8 cellular contexts compared by ENCODE assay signal in genomic region chr3:197224034-197224444, GRCh38.
DNase-seq lines count a peak whose midpoint lies in the region; ATAC-seq and TF ChIP-seq lines count a peak whose summit lies in the region.

No MANE protein-coding gene starts in this region.

- no peaks in the 10 kb centered on the region for H3K9me3 Mint-ChIP-seq in activated CD4-positive, alpha-beta T cell treated with anti-CD3 and anti-CD28 coated beads, Interleukin-2, amount 10 ng/mL, durations not matched to agents 7 days and 5 days

- ATAC-seq in HG03039 (IDR thresholded peaks at IDR 0.05; ENCODE audit: unreplicated experiment) (no peak), HG03097 (IDR thresholded peaks at IDR 0.05; ENCODE audit: low FRiP score, unreplicated experiment) (no peak)

- no peaks in the 10 kb centered on the region for H3K36me3 Mint-ChIP-seq in activated CD4-positive, alpha-beta T cell treated with anti-CD3 and anti-CD28 coated beads, Interleukin-2, amount 10 ng/mL, durations not matched to agents 7 days and 5 days (ENCODE audit: low read depth)

- H3K4me3 ChIP-seq in retinal pigment epithelial cell (ENCODE audit: low read length): no peak overlapping the region

- CTCF ChIA-PET in activated CD4-positive, alpha-beta T cell treated with anti-CD3 and anti-CD28 coated beads, Interleukin-2, amount 10 ng/mL, durations not matched to agents 7 days and 5 days (lab: Charles Lee): no interaction called here

- H3K27me3 Mint-ChIP-seq in activated CD4-positive, alpha-beta T cell treated with anti-CD3 and anti-CD28 coated beads, Interleukin-2, amount 10 ng/mL, durations not matched to agents 7 days and 5 days: no peaks in the 10 kb centered on the region

- no peak overlapping the region for H3K27ac Mint-ChIP-seq in activated CD4-positive, alpha-beta T cell treated with anti-CD3 and anti-CD28 coated beads, Interleukin-2, amount 10 ng/mL, durations not matched to agents 7 days and 5 days

- H3K4me1 Mint-ChIP-seq in activated CD4-positive, alpha-beta T cell treated with anti-CD3 and anti-CD28 coated beads, Interleukin-2, amount 10 ng/mL, durations not matched to agents 7 days and 5 days: peaks cover 11% of the 10 kb centered on the region

- H3K4me3 Mint-ChIP-seq in activated CD4-positive, alpha-beta T cell treated with anti-CD3 and anti-CD28 coated beads, Interleukin-2, amount 10 ng/mL, durations not matched to agents 7 days and 5 days: no peak overlapping the region

- peak; percentile 53 for TF ChIP-seq CTCF in retinal pigment epithelial cell (conservative IDR thresholded peaks at IDR 0.05; ENCODE audit: low read depth, low read length)

- POLR2A ChIA-PET in activated CD4-positive, alpha-beta T cell treated with anti-CD3 and anti-CD28 coated beads, Interleukin-2, amount 10 ng/mL, durations not matched to agents 7 days and 5 days (lab: Charles Lee): no interaction called here

- peak; percentile 33 for DNase-seq in activated CD4-positive, alpha-beta T cell treated with anti-CD3 and anti-CD28 coated beads, Interleukin-2, amount 10 ng/mL, durations not matched to agents 7 days and 5 days
- no peak for DNase-seq in activated CD4-positive, alpha-beta T cell treated with anti-CD3 and anti-CD28 coated beads, Interleukin-2, amount 50 U/mL, for 4 hours
- peak; percentile 45 for DNase-seq in MV-4-11 (lab: John Stamatoyannopoulos, UW)
- peak; percentile 14 to 45 for DNase-seq in SW 1271 (lab: John Stamatoyannopoulos, UW)
- DNase-seq in germinal center (ENCODE audit: low spot score): peak; percentile 48
- DNase-seq in retinal pigment epithelial cell (ENCODE audit: low read depth): peak; percentile 24

Comparison
In these comparisons a context has a peak if more than half of its experiments do, and no peak if none do; other contexts are left out.
1. DNase-seq: peak in activated CD4-positive, alpha-beta T cell treated with anti-CD3 and anti-CD28 coated beads, Interleukin-2, amount 10 ng/mL, durations not matched to agents 7 days and 5 days (single experiment), MV-4-11 (single experiment), SW 1271 (2 of 2), germinal center (single experiment) and retinal pigment epithelial cell (single experiment); none in activated CD4-positive, alpha-beta T cell treated with anti-CD3 and anti-CD28 coated beads, Interleukin-2, amount 50 U/mL, for 4 hours (0 of 2).